ENCODE assay signal across 20 cellular contexts in the genomic region with DNA sequence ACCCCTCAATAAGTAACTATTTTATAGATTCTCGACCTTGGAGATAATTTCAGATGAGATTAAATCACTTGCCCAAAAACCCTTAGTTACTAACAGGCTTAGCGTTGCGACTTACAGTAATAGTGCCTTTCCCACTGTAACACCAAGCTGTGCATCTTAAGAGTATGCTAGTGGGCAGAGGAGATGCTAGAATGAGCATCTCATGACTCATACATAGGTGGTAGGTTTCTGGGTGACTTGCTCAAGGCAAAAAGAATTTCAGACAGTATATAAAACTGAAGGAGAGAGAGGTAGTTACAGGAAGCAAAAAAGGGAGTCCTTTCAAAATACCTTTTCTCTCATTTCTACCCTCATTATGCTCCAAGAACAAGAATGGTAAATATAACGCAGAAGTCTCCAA. TPM values are rescaled to one million over a fixed set of nuclear protein-coding genes. Genes with fewer than 3 reads are reported as not detected.
A peak's percentile ranks its signal among the peaks of the same experiment; 100 is the strongest.
DNase-seq lines count a peak whose midpoint lies in the region; ATAC-seq and TF ChIP-seq lines count a peak whose summit lies in the region.
"Had no signal": no experiment of that assay in that cellular context is flagged by ENCODE, and none has a peak within 500 bp of the region (broad histone marks: within the 10 kb centered on the region; RNA-seq: fewer than 3 reads in every experiment).

No MANE protein-coding gene starts in this region.

- no peaks in the 10 kb centered on the region for H3K9me2 ChIP-seq in SK-N-SH

- TF ChIP-seq POLR2A in stomach (IDR thresholded peaks at IDR 0.05), result no peak

- CTCF ChIA-PET in SK-N-SH (lab: Yijun Ruan, JAX), result interaction anchor here (1.3 to 4.5 kb wide), 2 partner anchors 96 to 145 kb away, joined by 4 to 66 read pairs; no protein-coding TSS in a partner anchor

- peaks cover 2% of the 10 kb centered on the region for H3K36me3 Mint-ChIP-seq in chondrocyte (ENCODE audit: low read depth)

- DNase-seq in SK-N-SH (no peak), EL (peak; percentile 37), RWPE2 (ENCODE audit: low spot score) (no peak), kidney glomerular epithelial cell (lab: John Stamatoyannopoulos, UW) (peak; percentile 5), stomach (no peak), chondrocyte (ENCODE audit: low spot score) (no peak)
- DNase-seq: activated CD4-positive, alpha-beta T cell treated with anti-CD3 and anti-CD28 coated beads, Interleukin-2, amount 50 U/mL, for 4 hours; NCI-H1105; NCI-H524 treated with DMSO at 0.1 percent for 48 hours; OCI-M1 had no signal

- POLR2A ChIA-PET in SK-N-SH (lab: Yijun Ruan, JAX), result interaction anchor here (0.7 kb wide), 1 partner anchor 23 kb away, joined by 3 read pairs; no protein-coding TSS in a partner anchor

- peaks cover 0 to 6% of the 10 kb centered on the region in 2 experiments; a peak in 2 of 4 replicates for H3K4me1 ChIP-seq in SK-N-SH (ENCODE audit: control insufficient read depth in 1 of 2, insufficient read depth in 2 of 2, low read depth in 1 of 2, low read length in 1 of 2)
- H3K4me1 ChIP-seq in RWPE2 (ENCODE audit: insufficient read depth, poor library complexity, severe bottlenecking), result peaks cover 10% of the 10 kb centered on the region
- peaks cover 6 to 24% (median 15%) of the 10 kb centered on the region in 4 donors for H3K4me1 ChIP-seq in stomach
- H3K4me1 ChIP-seq: HAP-1 had no signal

- peaks cover 20% of the 10 kb centered on the region for H4K20me1 ChIP-seq in SK-N-SH (ENCODE audit: insufficient read depth)

- H3K4me3 ChIP-seq in SK-N-SH (ENCODE audit: low read depth in 2 of 2, low read length in 1 of 2), result no peak overlapping the region; a peak in 1 of 4 replicates
- no peak overlapping the region for H3K4me3 ChIP-seq in RWPE2 (ENCODE audit: severe bottlenecking)
- no peak overlapping the region for H3K4me3 ChIP-seq in stomach
- H3K4me3 ChIP-seq: ascending aorta, coronary artery, gastroesophageal sphincter, HAP-1, skin epidermis, tibial nerve had no signal

- TF ChIP-seq EP300 in SK-N-SH (IDR thresholded peaks at IDR 0.05; ENCODE audit: borderline replicate concordance in 1 of 2, low read depth in 1 of 2, low read length in 1 of 2) (no peak), stomach (IDR thresholded peaks at IDR 0.05) (no peak)

- no peaks in the 10 kb centered on the region for H3K27me3 ChIP-seq in SK-N-SH (ENCODE audit: insufficient read depth)
- H3K27me3 ChIP-seq in RWPE2 (ENCODE audit: insufficient read depth, poor library complexity, severe bottlenecking), result no peaks in the 10 kb centered on the region
- H3K27me3 ChIP-seq in stomach, result no peaks in the 10 kb centered on the region
- H3K27me3 ChIP-seq: ascending aorta, gastroesophageal sphincter, tibial nerve had no signal

- peaks cover 12% of the 10 kb centered on the region for H3F3A ChIP-seq in SK-N-SH (replicated peaks; ENCODE audit: insufficient read depth)

- H3K27ac ChIP-seq in SK-N-SH (ENCODE audit: low read depth in 2 of 2, low read length in 1 of 2) (no peak overlapping the region), RWPE2 (ENCODE audit: poor library complexity, severe bottlenecking) (peak overlapping the region; percentile 4), stomach (no peak overlapping the region)
- H3K27ac ChIP-seq: ascending aorta, coronary artery, gastroesophageal sphincter, KMS-11, skin epidermis, tibial nerve had no signal

- no peak overlapping the region for H3K27ac Mint-ChIP-seq in chondrocyte (ENCODE audit: unreplicated experiment)

- H3K4me3 Mint-ChIP-seq in chondrocyte (ENCODE audit: unreplicated experiment), result no peak overlapping the region
- H3K4me3 Mint-ChIP-seq: CD14-positive monocyte had no signal

- peaks cover 27% of the 10 kb centered on the region for H3K4me1 Mint-ChIP-seq in chondrocyte (ENCODE audit: low read depth)

- no peaks in the 10 kb centered on the region for H3K9me3 ChIP-seq in SK-N-SH
- no peaks in the 10 kb centered on the region for H3K9me3 ChIP-seq in RWPE2 (ENCODE audit: severe bottlenecking)
- H3K9me3 ChIP-seq in stomach, result no peaks in the 10 kb centered on the region
- H3K9me3 ChIP-seq: ascending aorta, gastroesophageal sphincter, HAP-1, tibial nerve had no signal

- 87% methylated on average over 4 of the region's 4 CpGs for WGBS in SK-N-SH (ENCODE audit: low lambda C conversion rate)
- 84 to 92% (median 90%) methylated on average over 4 of the region's 4 CpGs for WGBS in stomach, 5 donors

- intact Hi-C loops in stomach (cut with DNase I; ENCODE audit: low total_unique reads), result no loop called here

- TF ChIP-seq CTCF in SK-N-SH (IDR thresholded peaks at IDR 0.05), result no peak
- TF ChIP-seq CTCF in RWPE2 (IDR thresholded peaks at IDR 0.05; ENCODE audit: poor library complexity, severe bottlenecking), result no peak
- no peak for TF ChIP-seq CTCF in stomach (IDR thresholded peaks at IDR 0.05)
- no peak for TF ChIP-seq CTCF in chondrocyte (IDR thresholded peaks at IDR 0.05)

- no peak overlapping the region for H2AFZ ChIP-seq in SK-N-SH (ENCODE audit: low read depth)

- no peaks in the 10 kb centered on the region for H3K9me3 Mint-ChIP-seq in chondrocyte (ENCODE audit: low read depth)

- TF ChIP-seq RAD21 in SK-N-SH (IDR thresholded peaks at IDR 0.05; ENCODE audit: low read length), result no peak

- ATAC-seq in SK-N-SH treated with all-trans-retinoic acid at 6 μM for 48 hours, result no peak
- peak; percentile 22; the same call in 1 of the 3 replicates for ATAC-seq in RWPE2 (ENCODE audit: low read depth)
- ATAC-seq in GM19452 (IDR thresholded peaks at IDR 0.05; ENCODE audit: unreplicated experiment), result no peak
- ATAC-seq: gastroesophageal sphincter had no signal

- no peaks in the 10 kb centered on the region for H3K27me3 Mint-ChIP-seq in chondrocyte (ENCODE audit: low read depth)

- no peak overlapping the region for H3K9ac ChIP-seq in SK-N-SH
- H3K9ac ChIP-seq: KMS-11 had no signal

- no peak overlapping the region for H3K4me2 ChIP-seq in SK-N-SH
- H3K4me2 ChIP-seq: KMS-11 had no signal

- peaks cover 5 to 28% of the 10 kb centered on the region in 2 experiments for H3K36me3 ChIP-seq in SK-N-SH (replicated peaks in 1 of 2; ENCODE audit: control insufficient read depth in 1 of 2, insufficient read depth in 2 of 2, low read length in 1 of 2)
- peaks cover 32% of the 10 kb centered on the region for H3K36me3 ChIP-seq in RWPE2 (ENCODE audit: low read depth)
- peaks cover 0 to 16% (median 5%) of the 10 kb centered on the region in 4 donors for H3K36me3 ChIP-seq in stomach
- H3K36me3 ChIP-seq: gastroesophageal sphincter had no signal

- peaks cover 86% of the 10 kb centered on the region for H3K79me2 ChIP-seq in SK-N-SH (ENCODE audit: insufficient read depth)

TF ChIP-seq in SK-N-SH, 30 proteins besides CTCF, POLR2A, EP300 and RAD21 (continues in another document):
- TF ChIP-seq NRF1 (IDR thresholded peaks at IDR 0.05; ENCODE audit: low read depth, low read length), result no peak
- TF ChIP-seq, protein P1, sequence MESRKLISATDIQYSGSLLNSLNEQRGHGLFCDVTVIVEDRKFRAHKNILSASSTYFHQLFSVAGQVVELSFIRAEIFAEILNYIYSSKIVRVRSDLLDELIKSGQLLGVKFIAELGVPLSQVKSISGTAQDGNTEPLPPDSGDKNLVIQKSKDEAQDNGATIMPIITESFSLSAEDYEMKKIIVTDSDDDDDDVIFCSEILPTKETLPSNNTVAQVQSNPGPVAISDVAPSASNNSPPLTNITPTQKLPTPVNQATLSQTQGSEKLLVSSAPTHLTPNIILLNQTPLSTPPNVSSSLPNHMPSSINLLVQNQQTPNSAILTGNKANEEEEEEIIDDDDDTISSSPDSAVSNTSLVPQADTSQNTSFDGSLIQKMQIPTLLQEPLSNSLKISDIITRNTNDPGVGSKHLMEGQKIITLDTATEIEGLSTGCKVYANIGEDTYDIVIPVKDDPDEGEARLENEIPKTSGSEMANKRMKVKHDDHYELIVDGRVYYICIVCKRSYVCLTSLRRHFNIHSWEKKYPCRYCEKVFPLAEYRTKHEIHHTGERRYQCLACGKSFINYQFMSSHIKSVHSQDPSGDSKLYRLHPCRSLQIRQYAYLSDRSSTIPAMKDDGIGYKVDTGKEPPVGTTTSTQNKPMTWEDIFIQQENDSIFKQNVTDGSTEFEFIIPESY (IDR thresholded peaks at IDR 0.05; ENCODE audit: borderline replicate concordance, low read depth), result no peak

TF ChIP-seq in SK-N-SH treated with all-trans-retinoic acid at 6 μM for 48 hours, 23 proteins besides CTCF, POLR2A, EP300 and RAD21 (continues in another document):
- TF ChIP-seq, protein P2, sequence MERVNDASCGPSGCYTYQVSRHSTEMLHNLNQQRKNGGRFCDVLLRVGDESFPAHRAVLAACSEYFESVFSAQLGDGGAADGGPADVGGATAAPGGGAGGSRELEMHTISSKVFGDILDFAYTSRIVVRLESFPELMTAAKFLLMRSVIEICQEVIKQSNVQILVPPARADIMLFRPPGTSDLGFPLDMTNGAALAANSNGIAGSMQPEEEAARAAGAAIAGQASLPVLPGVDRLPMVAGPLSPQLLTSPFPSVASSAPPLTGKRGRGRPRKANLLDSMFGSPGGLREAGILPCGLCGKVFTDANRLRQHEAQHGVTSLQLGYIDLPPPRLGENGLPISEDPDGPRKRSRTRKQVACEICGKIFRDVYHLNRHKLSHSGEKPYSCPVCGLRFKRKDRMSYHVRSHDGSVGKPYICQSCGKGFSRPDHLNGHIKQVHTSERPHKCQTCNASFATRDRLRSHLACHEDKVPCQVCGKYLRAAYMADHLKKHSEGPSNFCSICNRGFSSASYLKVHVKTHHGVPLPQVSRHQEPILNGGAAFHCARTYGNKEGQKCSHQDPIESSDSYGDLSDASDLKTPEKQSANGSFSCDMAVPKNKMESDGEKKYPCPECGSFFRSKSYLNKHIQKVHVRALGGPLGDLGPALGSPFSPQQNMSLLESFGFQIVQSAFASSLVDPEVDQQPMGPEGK (CRISPR knock-in tag; IDR thresholded peaks at IDR 0.05; ENCODE audit: borderline replicate concordance), result no peak
- no peak for TF ChIP-seq ZNF70 (CRISPR knock-in tag; IDR thresholded peaks at IDR 0.05)
- no peak for TF ChIP-seq ZC3H10 (CRISPR knock-in tag; IDR thresholded peaks at IDR 0.05)
- no peak for TF ChIP-seq TCF4 (CRISPR knock-in tag; IDR thresholded peaks at IDR 0.05; ENCODE audit: borderline replicate concordance)
- no peak for TF ChIP-seq ESRRG (CRISPR knock-in tag; IDR thresholded peaks at IDR 0.05)

RNA-seq across cellular contexts. Expression of a gene that starts 3.9 kb away (rescaled TPM):
- polyA plus RNA-seq in SK-N-SH (2012; rRNA removed) (13.8 and 20.3 TPM in 2 replicates), stomach (10 to 100 TPM; 19.4 to 19.7 (median 19.5) TPM)
- polyA plus RNA-seq in SK-N-SH (2012; cell fraction: cytosol; rRNA removed), result 19.2 and 21.5 TPM in 2 replicates
- polyA plus RNA-seq in SK-N-SH (2012; cell fraction: nucleus; rRNA removed), result 26.6 and 42.4 TPM in 2 replicates
- total RNA-seq in stomach (100 to 1,000 TPM in 1 of 5 donors, 10 to 100 TPM in 4; 53.0 to 105 (median 84.9) TPM), chondrocyte (35.8 to 47.4 TPM (median 42.0 TPM) in 3 replicates)

RNA-seq across cellular contexts. Expression of a gene that starts 18.8 kb away (rescaled TPM):
- 159 and 224 TPM in 2 replicates for polyA plus RNA-seq in SK-N-SH (2012; rRNA removed)
- polyA plus RNA-seq in SK-N-SH (2012; cell fraction: cytosol; rRNA removed), result 202 and 227 TPM in 2 replicates
- polyA plus RNA-seq in SK-N-SH (2012; cell fraction: nucleus; rRNA removed), result 122 and 128 TPM in 2 replicates
- total RNA-seq in stomach, result 100 to 1,000 TPM in 4 of 5 donors, 10 to 100 TPM in 1; 28.4 to 145 (median 130) TPM
- polyA plus RNA-seq in stomach, result 100 to 1,000 TPM in 1 of 3 donors, 10 to 100 TPM in 2; 89.8 to 102 (median 92.2) TPM
- 85.8 to 107 TPM (median 90.7 TPM) in 3 replicates for total RNA-seq in chondrocyte

Comparison
In these comparisons a context has a peak if more than half of its experiments do, and no peak if none do; other contexts are left out.
1. DNase-seq: peak in EL (single experiment) and kidney glomerular epithelial cell (single experiment); none in SK-N-SH (single experiment), RWPE2 (single experiment), stomach (single experiment) and chondrocyte (single experiment).